Comparison of ENCODE assay signal across 26 cellular contexts in genomic region chr1:74324684-74325448, GRCh38.
"Had no signal": no experiment of that assay in that cellular context is flagged by ENCODE, and none has a peak within 500 bp of the region (broad histone marks: within the 10 kb centered on the region; RNA-seq: fewer than 3 reads in every experiment).

No MANE protein-coding gene starts in this region.

- H3K27me3 ChIP-seq: heart left ventricle, left lung, pancreas, testis had no signal

- H3K27me3 Mint-ChIP-seq: activated naive CD8-positive, alpha-beta T cell; brain; naive thymus-derived CD8-positive, alpha-beta T cell had no signal

- DNase-seq: activated CD4-positive, alpha-beta T cell treated with anti-CD3 and anti-CD28 coated beads for 4 hours; activated CD4-positive, alpha-beta T cell treated with anti-CD3 and anti-CD28 coated beads, Interleukin-2, amount 50 U/mL, for 4 hours; activated effector memory CD4-positive, alpha-beta T cell treated with Interleukin-2 at 50 U/mL for 16 hours; activated naive CD4-positive, alpha-beta T cell treated with Interleukin-2 at 50 U/mL for 16 hours; activated T-cell treated with anti-CD3 and anti-CD28 coated beads for 4 hours; anterior cingulate cortex; caudate nucleus; foreskin fibroblast; heart left ventricle; hypothalamus; kidney glomerular epithelial cell; left lung; midbrain; naive thymus-derived CD8-positive, alpha-beta T cell; nucleus accumbens; stimulated activated naive CD8-positive, alpha-beta T cell treated with anti-CD3 and anti-CD28 coated beads, Interleukin-15, Interleukin-2, amounts not matched to agents 100 U/mL and 50 U/mL, for 24 hours; T-helper 1 cell; testis; trophoblast cell had no signal

- H3K9me3 Mint-ChIP-seq: brain; naive thymus-derived CD8-positive, alpha-beta T cell; neural crest cell; T-helper 2 cell treated with Interferon-gamma antibody and Interleukin-4, amounts not matched to agents 5 μg/mL and 100 μg/mL, for 36 hours had no signal

- ATAC-seq: esophagus mucosa; naive thymus-derived CD8-positive, alpha-beta T cell; stimulated activated naive CD8-positive, alpha-beta T cell treated with anti-CD3 and anti-CD28 coated beads, Interleukin-15, Interleukin-2, amounts not matched to agents 100 U/mL and 50 U/mL, for 24 hours had no signal

- H3K36me3 Mint-ChIP-seq: activated naive CD8-positive, alpha-beta T cell; brain; naive thymus-derived CD8-positive, alpha-beta T cell had no signal

- H3K4me1 Mint-ChIP-seq: naive thymus-derived CD8-positive, alpha-beta T cell had no signal

- H3K9me3 ChIP-seq: heart left ventricle, left lung, pancreas, prostate gland, testis had no signal

- H3K4me1 ChIP-seq: left lung, prostate gland, testis had no signal

- H3K36me3 ChIP-seq: heart left ventricle, left lung, pancreas, prostate gland had no signal

- H3K4me3 Mint-ChIP-seq: activated naive CD8-positive, alpha-beta T cell; brain; naive thymus-derived CD8-positive, alpha-beta T cell; neural crest cell; T-helper 2 cell treated with Interferon-gamma antibody and Interleukin-4, amounts not matched to agents 5 μg/mL and 100 μg/mL, for 36 hours had no signal

- H3K27ac ChIP-seq: left lung, pancreas, prostate gland, testis had no signal

- H3K4me3 ChIP-seq: heart left ventricle, left lung, pancreas, prostate gland, testis had no signal

- H3K27ac Mint-ChIP-seq: activated naive CD8-positive, alpha-beta T cell; brain; naive thymus-derived CD8-positive, alpha-beta T cell; T-helper 2 cell treated with Interferon-gamma antibody and Interleukin-4, amounts not matched to agents 5 μg/mL and 100 μg/mL, for 36 hours had no signal
